15 cellular contexts compared by ENCODE assay signal in the genomic region with DNA sequence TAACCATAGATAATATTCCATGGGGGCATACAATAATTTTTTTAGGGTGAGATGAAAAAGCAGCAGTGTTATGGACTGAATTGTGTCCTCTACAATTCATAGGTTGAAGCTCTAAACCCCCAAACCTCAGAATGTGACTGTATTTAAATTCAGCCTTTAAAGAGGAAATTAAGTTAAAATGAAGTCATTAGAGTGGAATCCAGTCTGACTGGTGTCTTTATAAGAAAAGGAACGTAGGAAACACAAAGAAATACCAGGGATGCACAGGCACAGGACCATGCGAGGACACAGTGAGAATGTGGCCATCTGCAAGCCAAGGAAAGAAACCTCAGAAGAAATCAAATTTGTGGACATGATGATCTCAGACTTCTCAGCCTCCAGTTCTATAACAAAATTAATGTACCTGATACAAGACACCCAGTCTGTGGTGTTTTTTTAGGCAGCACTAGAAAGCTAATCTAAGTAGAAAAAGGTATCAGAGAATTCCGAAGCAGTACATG.
A peak's percentile ranks its signal among the peaks of the same experiment; 100 is the strongest.
DNase-seq lines count a peak whose midpoint lies in the region; ATAC-seq and TF ChIP-seq lines count a peak whose summit lies in the region.
"Had no signal": no experiment of that assay in that cellular context is flagged by ENCODE, and none has a peak within 500 bp of the region (broad histone marks: within the 10 kb centered on the region; RNA-seq: fewer than 3 reads in every experiment).

No MANE protein-coding gene starts in this region.

- no peak overlapping the region for H3K18ac ChIP-seq in neuronal stem cell (ENCODE audit: low read length)

- no peak overlapping the region for H2BK5ac ChIP-seq in neuronal stem cell (ENCODE audit: low read length)

- no peak overlapping the region for H2AK5ac ChIP-seq in neuronal stem cell (ENCODE audit: low read depth, low read length)

- H3K27me3 ChIP-seq in neuronal stem cell (ENCODE audit: control insufficient read depth in 3 of 3, insufficient read depth in 3 of 3, low read depth in 1 of 3, low read length in 3 of 3), result no peaks in the 10 kb centered on the region
- H3K27me3 ChIP-seq: BLaER1 treated with 17β-estradiol and CSF1 and Interleukin-3, amounts not matched to agents 10 nM and 100 nM had no signal

- H3K9ac ChIP-seq in neuronal stem cell (ENCODE audit: low read depth, low read length, poor library complexity), result no peak overlapping the region
- H3K9ac ChIP-seq: BLaER1 treated with 17β-estradiol and CSF1 and Interleukin-3, amounts not matched to agents 10 nM and 100 nM; GM23248 had no signal

- peak; percentile 1 for DNase-seq in M059J (ENCODE audit: low read depth)
- DNase-seq in astrocyte of the spinal cord (ENCODE audit: low read depth, low spot score), result peak; percentile 28
- DNase-seq in glomerular visceral epithelial cell (ENCODE audit: extremely low spot score), result peak; percentile 55
- no peak for DNase-seq in neuronal stem cell (ENCODE audit: low spot score)
- DNase-seq in NCI-H226, result no peak
- no peak for DNase-seq in T-helper 1 cell
- DNase-seq: ACHN; CD4-positive, CD25-positive, alpha-beta regulatory T cell; DMS53; GF-D8; GM23248 had no signal

- ATAC-seq in GM19455 (IDR thresholded peaks at IDR 0.05; ENCODE audit: unreplicated experiment), result no peak
- ATAC-seq: HCT116 had no signal

- in situ Hi-C loops in astrocyte of the spinal cord (cut with HindIII; ENCODE audit: low sequenced_read_pairs), result no loop called here

- no peak overlapping the region for H3K14ac ChIP-seq in neuronal stem cell (ENCODE audit: low read length)

- no peak overlapping the region for H3K4me2 ChIP-seq in neuronal stem cell (ENCODE audit: insufficient read depth, low read length, poor library complexity, severe bottlenecking)
- H3K4me2 ChIP-seq: BLaER1 treated with 17β-estradiol and CSF1 and Interleukin-3, amounts not matched to agents 10 nM and 100 nM had no signal

- WGBS in neuronal stem cell (ENCODE audit: extremely low coverage in 2 of 2, insufficient read length in 2 of 2, insufficient replicate concordance in 1 of 2), 2 donors, result no CpG with 5 or more reads among the region's 3 CpGs

- H3K4ac ChIP-seq in neuronal stem cell (ENCODE audit: low read length), result no peak overlapping the region

- H2BK120ac ChIP-seq in neuronal stem cell (ENCODE audit: low read depth, low read length), result no peak overlapping the region

- no peak overlapping the region for H2BK12ac ChIP-seq in neuronal stem cell (ENCODE audit: low read length)

- H3K36me3 ChIP-seq in neuronal stem cell (replicated peaks in 1 of 2; ENCODE audit: control insufficient read depth in 2 of 2, insufficient read depth in 2 of 2, low read length in 2 of 2), result no peaks in the 10 kb centered on the region
- H3K36me3 ChIP-seq: BLaER1 treated with 17β-estradiol and CSF1 and Interleukin-3, amounts not matched to agents 10 nM and 100 nM had no signal

- H2AFZ ChIP-seq in neuronal stem cell (ENCODE audit: low read length), result peak overlapping the region; percentile 26
- H2AFZ ChIP-seq: GM23248 had no signal

- no peak overlapping the region for H4K91ac ChIP-seq in neuronal stem cell (ENCODE audit: low read depth, low read length, poor library complexity)

- no peak overlapping the region for H3K27ac ChIP-seq in neuronal stem cell (replicated peaks; ENCODE audit: low read length)
- H3K27ac ChIP-seq: BLaER1 treated with 17β-estradiol and CSF1 and Interleukin-3, amounts not matched to agents 10 nM and 100 nM; GM23248; HL-60 had no signal

- H3K4me3 ChIP-seq in astrocyte of the spinal cord (ENCODE audit: low read depth, low read length), result no peak overlapping the region
- H3K4me3 ChIP-seq in neuronal stem cell (ENCODE audit: low read length in 2 of 2), result no peak overlapping the region
- H3K4me3 ChIP-seq: BLaER1 treated with 17β-estradiol and CSF1 and Interleukin-3, amounts not matched to agents 10 nM and 100 nM; GM23248 had no signal

- no peak overlapping the region for H2BK15ac ChIP-seq in neuronal stem cell (ENCODE audit: low read length)

- no peak overlapping the region for H4K8ac ChIP-seq in neuronal stem cell (ENCODE audit: low read depth, low read length)

- peaks cover 12 to 42% of the 10 kb centered on the region in 2 donors for H3K9me3 ChIP-seq in neuronal stem cell (replicated peaks in 1 of 2; ENCODE audit: control insufficient read depth in 2 of 2, insufficient read depth in 1 of 2, low read depth in 1 of 2, low read length in 2 of 2)

- TF ChIP-seq CTCF in astrocyte of the spinal cord (IDR thresholded peaks at IDR 0.05; ENCODE audit: low read depth, low read length), result no peak

- no peaks in the 10 kb centered on the region for H3K79me1 ChIP-seq in neuronal stem cell (ENCODE audit: low read depth, low read length)

- no peak overlapping the region for H3K23ac ChIP-seq in neuronal stem cell (ENCODE audit: low read depth, low read length, poor library complexity)

- no peaks in the 10 kb centered on the region for H3K4me1 ChIP-seq in neuronal stem cell (ENCODE audit: control insufficient read depth in 2 of 2, insufficient read depth in 1 of 2, low read depth in 1 of 2, low read length in 2 of 2)
- H3K4me1 ChIP-seq: BLaER1 treated with 17β-estradiol and CSF1 and Interleukin-3, amounts not matched to agents 10 nM and 100 nM had no signal

Comparison
In these comparisons a context has a peak if more than half of its experiments do, and no peak if none do; other contexts are left out.
1. DNase-seq: peak in M059J (single experiment), astrocyte of the spinal cord (single experiment) and glomerular visceral epithelial cell (single experiment); none in neuronal stem cell (single experiment), NCI-H226 (single experiment) and T-helper 1 cell (0 of 5).